In genomic region chr20:24453917-24454316, GRCh38 we compare ENCODE assay signal across 1 cellular context.
TF ChIP-seq lines count a peak whose summit lies in the region.

No MANE protein-coding gene starts in this region.

TF ChIP-seq in SK-N-SH treated with all-trans-retinoic acid at 6 μM for 48 hours, 23 proteins besides CTCF, POLR2A, EP300 and RAD21 (continued from another document):
- TF ChIP-seq CSRNP3 (CRISPR knock-in tag; IDR thresholded peaks at IDR 0.05) (no peak), ESRRG (CRISPR knock-in tag; IDR thresholded peaks at IDR 0.05) (no peak), ZC3H10 (CRISPR knock-in tag; IDR thresholded peaks at IDR 0.05) (no peak), ZFP3 (CRISPR knock-in tag; IDR thresholded peaks at IDR 0.05) (no peak), SNAI2 (CRISPR knock-in tag; IDR thresholded peaks at IDR 0.05) (no peak), OSR1 (CRISPR knock-in tag; IDR thresholded peaks at IDR 0.05) (no peak), ZNF8 (CRISPR knock-in tag; IDR thresholded peaks at IDR 0.05) (no peak), ZNF565 (CRISPR knock-in tag; conservative IDR thresholded peaks at IDR 0.05; ENCODE audit: low read depth) (no peak), ZNF70 (CRISPR knock-in tag; IDR thresholded peaks at IDR 0.05) (no peak)
